In genomic region chr3:120348065-120348980, GRCh38 we compare ENCODE assay signal across 8 cellular contexts. TPM values are rescaled to one million over a fixed set of nuclear protein-coding genes. Genes with fewer than 3 reads are reported as not detected.
A peak's percentile ranks its signal among the peaks of the same experiment; 100 is the strongest.
DNase-seq lines count a peak whose midpoint lies in the region; ATAC-seq and TF ChIP-seq lines count a peak whose summit lies in the region.

No MANE protein-coding gene starts in this region.

- H3K36me3 ChIP-seq in DND-41 (ENCODE audit: insufficient read depth, low read length) (peaks cover 33% of the 10 kb centered on the region), Panc1 (ENCODE audit: control insufficient read depth, insufficient read depth, low read length) (peaks cover 9% of the 10 kb centered on the region)

- no TSS peak for BruUV-seq in Panc1 (replicated peaks; lab: Mats Ljungman, UMichigan)

- CTCF ChIA-PET in Panc1 (lab: Charles Lee) = interaction anchor here (0.5 kb wide), 2 partner anchors 408 to 450 kb away, joined by 3 to 11 read pairs; no protein-coding TSS in a partner anchor

- H2AFZ ChIP-seq in DND-41 (ENCODE audit: low read depth, low read length) = peak overlapping the region; percentile 96

- peaks cover 56% of the 10 kb centered on the region for H3K4me1 ChIP-seq in DND-41 (ENCODE audit: insufficient read depth, low read length)
- H3K4me1 ChIP-seq in Panc1 (ENCODE audit: control insufficient read depth, insufficient read depth, low read length) = peaks cover 30% of the 10 kb centered on the region

- peaks cover 62% of the 10 kb centered on the region for H3K79me2 ChIP-seq in DND-41 (ENCODE audit: insufficient read depth, low read length)

- peak; percentile 69 for ATAC-seq in DND-41 (ENCODE audit: insufficient read depth, low read depth)
- ATAC-seq in GM21360 (IDR thresholded peaks at IDR 0.05; ENCODE audit: unreplicated experiment) = peak; percentile 38
- ATAC-seq in HG03575 (IDR thresholded peaks at IDR 0.05; ENCODE audit: extremely low read depth, insufficient number of reproducible peaks, low FRiP score, unreplicated experiment) = peak; percentile 12
- peak; percentile 66; the same call in 1 of the 2 replicates for ATAC-seq in Panc1
- peak; percentile 3 for ATAC-seq in sciatic nerve

- H3K27me3 ChIP-seq in DND-41 (ENCODE audit: insufficient read depth, low read length, poor library complexity) = no peaks in the 10 kb centered on the region
- no peaks in the 10 kb centered on the region for H3K27me3 ChIP-seq in Panc1 (ENCODE audit: control insufficient read depth, insufficient read depth, low read length)

- H3K9me3 ChIP-seq in DND-41 (ENCODE audit: insufficient read depth, low read length, severe bottlenecking) (peaks cover 3% of the 10 kb centered on the region), Panc1 (ENCODE audit: control insufficient read depth, insufficient read depth, low read depth, low read length) (peaks cover under 1% of the 10 kb centered on the region; the same call in 1 of the 2 replicates)

- intact Hi-C loops in Panc1 (cut with micrococcal nuclease; ENCODE audit: unreplicated experiment) = loop anchor here (5.0 kb wide), 1 partner anchor 106 kb away; no protein-coding TSS in a partner anchor
- intact Hi-C loops in sciatic nerve (cut with DNase I) = no loop called here

- peaks cover 41% of the 10 kb centered on the region; the same call in 1 of the 2 replicates for H4K20me1 ChIP-seq in DND-41 (ENCODE audit: insufficient read depth, low read length)

- H3K9ac ChIP-seq in DND-41 (ENCODE audit: low read depth, low read length) = peak overlapping the region; percentile 92

- TF ChIP-seq CTCF in DND-41 (IDR thresholded peaks at IDR 0.05; ENCODE audit: borderline replicate concordance, extremely low read depth, low read length, poor library complexity, severe bottlenecking) = no peak
- TF ChIP-seq CTCF in Panc1 (IDR thresholded peaks at IDR 0.05) = no peak

- H3K27ac ChIP-seq in DND-41 (ENCODE audit: low read length) = peak overlapping the region; percentile 93
- H3K27ac ChIP-seq in Panc1 (ENCODE audit: low read length) = peak overlapping the region; percentile 94

- DNase-seq in DND-41 = peak; percentile 76
- DNase-seq in Panc1 (ENCODE audit: low read depth, low spot score) = no peak
- peak in 3 of 4 experiments; percentile 29 to 50 (median 44) for DNase-seq in activated naive CD4-positive, alpha-beta T cell (lab: John Stamatoyannopoulos, UW)
- peak; percentile 22 for DNase-seq in globus pallidus (ENCODE audit: low spot score)
- DNase-seq in sciatic nerve (ENCODE audit: low spot score) = no peak
- no peak for DNase-seq in occipital lobe (lab: John Stamatoyannopoulos, UW)

- peak overlapping the region; percentile 72 for H3K4me2 ChIP-seq in DND-41 (ENCODE audit: insufficient read depth, low read length)

- POLR2A ChIA-PET in Panc1 (lab: Charles Lee) = no interaction called here

- peak overlapping the region; percentile 47 to 74 for H3K4me3 ChIP-seq in DND-41 (ENCODE audit: low read depth in 1 of 2, low read length in 2 of 2)
- peak overlapping the region; percentile 82 to 95 for H3K4me3 ChIP-seq in Panc1 (ENCODE audit: low read depth in 2 of 2, low read length in 2 of 2)

- in situ Hi-C loops in Panc1 (cut with HindIII; ENCODE audit: low pct_unique_long_range_greater_than_20kb, low sequenced_read_pairs) = no loop called here

RNA-seq across cellular contexts. Expression of gene LRRC58, which starts 0.8 kb away (rescaled TPM):
- total RNA-seq in Panc1 (2021; ENCODE audit: unreplicated experiment) (29.5 TPM), sciatic nerve (24.3 TPM), occipital lobe (32.6 TPM)
- polyA plus RNA-seq in Panc1 (2012; ENCODE audit: insufficient read length) = 8.2 TPM

Comparison
In these comparisons a context has a peak if more than half of its experiments do, and no peak if none do; other contexts are left out.
1. ATAC-seq: peak in every context shown above with its lines; median percentile 69 in DND-41; 66 in Panc1; 38 in GM21360; 12 in HG03575; 3 in sciatic nerve.
2. DNase-seq: peak in DND-41 (single experiment), activated naive CD4-positive, alpha-beta T cell (3 of 4) and globus pallidus (single experiment); none in Panc1 (single experiment), sciatic nerve (single experiment) and occipital lobe (single experiment).